ENCODE assay signal across 1 cellular context in genomic region chr11:36360318-36360717, GRCh38.
TF ChIP-seq lines count a peak whose summit lies in the region.

No MANE protein-coding gene starts in this region.

TF ChIP-seq in GM12878, 131 proteins besides CTCF, POLR2A, EP300 and RAD21 (continued from another document):
- TF ChIP-seq, protein P1, sequence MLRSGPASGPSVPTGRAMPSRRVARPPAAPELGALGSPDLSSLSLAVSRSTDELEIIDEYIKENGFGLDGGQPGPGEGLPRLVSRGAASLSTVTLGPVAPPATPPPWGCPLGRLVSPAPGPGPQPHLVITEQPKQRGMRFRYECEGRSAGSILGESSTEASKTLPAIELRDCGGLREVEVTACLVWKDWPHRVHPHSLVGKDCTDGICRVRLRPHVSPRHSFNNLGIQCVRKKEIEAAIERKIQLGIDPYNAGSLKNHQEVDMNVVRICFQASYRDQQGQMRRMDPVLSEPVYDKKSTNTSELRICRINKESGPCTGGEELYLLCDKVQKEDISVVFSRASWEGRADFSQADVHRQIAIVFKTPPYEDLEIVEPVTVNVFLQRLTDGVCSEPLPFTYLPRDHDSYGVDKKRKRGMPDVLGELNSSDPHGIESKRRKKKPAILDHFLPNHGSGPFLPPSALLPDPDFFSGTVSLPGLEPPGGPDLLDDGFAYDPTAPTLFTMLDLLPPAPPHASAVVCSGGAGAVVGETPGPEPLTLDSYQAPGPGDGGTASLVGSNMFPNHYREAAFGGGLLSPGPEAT (IDR thresholded peaks at IDR 0.05; ENCODE audit: low read depth) = no peak
- TF ChIP-seq FOXM1 (IDR thresholded peaks at IDR 0.05; ENCODE audit: low read depth, low read length) (0 out of 2 replicates have a peak, but pooled peaks have one; percentile 42), ETV6 (conservative IDR thresholded peaks at IDR 0.05 in 1 of 2, IDR thresholded peaks at IDR 0.05 in 1 of 2; ENCODE audit: borderline replicate concordance in 1 of 2, low read depth in 1 of 2) (peak in 1 of 2 experiments; percentile 37; a peak in 1 of 4 replicates), ATF2 (IDR thresholded peaks at IDR 0.05; ENCODE audit: low read length) (peak; percentile 32; the same call in 1 of the 2 replicates), NFIC (IDR thresholded peaks at IDR 0.05; ENCODE audit: low read depth, low read length) (peak; percentile 65), EGR1 (IDR thresholded peaks at IDR 0.05; ENCODE audit: borderline replicate concordance in 1 of 2, low read depth in 2 of 2, low read length in 2 of 2) (no peak), JUND (IDR thresholded peaks at IDR 0.05; ENCODE audit: low read depth, low read length) (no peak), GATAD2B (conservative IDR thresholded peaks at IDR 0.05; ENCODE audit: low read depth) (no peak), CBFB (IDR thresholded peaks at IDR 0.05; ENCODE audit: low read depth) (no peak), ATF7 (IDR thresholded peaks at IDR 0.05; ENCODE audit: low read depth) (no peak), PAX5 (IDR thresholded peaks at IDR 0.05; ENCODE audit: borderline replicate concordance, low read depth, low read length) (peak; percentile 79; the same call in 1 of the 2 replicates), CEBPB (IDR thresholded peaks at IDR 0.05; ENCODE audit: borderline replicate concordance in 1 of 2, low read depth in 2 of 2, low read length in 2 of 2) (no peak), CREM (IDR thresholded peaks at IDR 0.05; ENCODE audit: low read depth) (peak; percentile 35; the same call in 1 of the 2 replicates), JUNB (IDR thresholded peaks at IDR 0.05) (peak; percentile 59), TCF12 (IDR thresholded peaks at IDR 0.05; ENCODE audit: low read depth, low read length) (no peak), POU2F2 (IDR thresholded peaks at IDR 0.05; ENCODE audit: borderline replicate concordance, low read depth, low read length) (no peak), CEBPZ (IDR thresholded peaks at IDR 0.05; ENCODE audit: low read depth, low read length) (no peak), SP1 (IDR thresholded peaks at IDR 0.05; ENCODE audit: low read depth, low read length) (no peak), TCF7 (IDR thresholded peaks at IDR 0.05; ENCODE audit: borderline replicate concordance) (peak; percentile 86), SRF (IDR thresholded peaks at IDR 0.05; ENCODE audit: low read depth in 2 of 2, low read length in 2 of 2) (no peak), ZNF592 (IDR thresholded peaks at IDR 0.05) (no peak), ZNF217 (IDR thresholded peaks at IDR 0.05) (no peak)
- TF ChIP-seq, protein P2, sequence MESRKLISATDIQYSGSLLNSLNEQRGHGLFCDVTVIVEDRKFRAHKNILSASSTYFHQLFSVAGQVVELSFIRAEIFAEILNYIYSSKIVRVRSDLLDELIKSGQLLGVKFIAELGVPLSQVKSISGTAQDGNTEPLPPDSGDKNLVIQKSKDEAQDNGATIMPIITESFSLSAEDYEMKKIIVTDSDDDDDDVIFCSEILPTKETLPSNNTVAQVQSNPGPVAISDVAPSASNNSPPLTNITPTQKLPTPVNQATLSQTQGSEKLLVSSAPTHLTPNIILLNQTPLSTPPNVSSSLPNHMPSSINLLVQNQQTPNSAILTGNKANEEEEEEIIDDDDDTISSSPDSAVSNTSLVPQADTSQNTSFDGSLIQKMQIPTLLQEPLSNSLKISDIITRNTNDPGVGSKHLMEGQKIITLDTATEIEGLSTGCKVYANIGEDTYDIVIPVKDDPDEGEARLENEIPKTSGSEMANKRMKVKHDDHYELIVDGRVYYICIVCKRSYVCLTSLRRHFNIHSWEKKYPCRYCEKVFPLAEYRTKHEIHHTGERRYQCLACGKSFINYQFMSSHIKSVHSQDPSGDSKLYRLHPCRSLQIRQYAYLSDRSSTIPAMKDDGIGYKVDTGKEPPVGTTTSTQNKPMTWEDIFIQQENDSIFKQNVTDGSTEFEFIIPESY (IDR thresholded peaks at IDR 0.05) = no peak
